1 cellular context compared by ENCODE assay signal in genomic region chr14:59277659-59278058, GRCh38.
TF ChIP-seq lines count a peak whose summit lies in the region.

No MANE protein-coding gene starts in this region.

TF ChIP-seq in HepG2, 621 proteins besides CTCF, POLR2A, EP300 and RAD21 (continued from another document):
- no peak for TF ChIP-seq ZNF710 (CRISPR knock-in tag; IDR thresholded peaks at IDR 0.05; ENCODE audit: borderline replicate concordance)
- no peak for TF ChIP-seq ZNF788 (CRISPR knock-in tag; IDR thresholded peaks at IDR 0.05; ENCODE audit: borderline replicate concordance)
- no peak for TF ChIP-seq MAF1 (CRISPR knock-in tag; IDR thresholded peaks at IDR 0.05; ENCODE audit: borderline replicate concordance)
- no peak for TF ChIP-seq ZUFSP (CRISPR knock-in tag; IDR thresholded peaks at IDR 0.05; ENCODE audit: borderline replicate concordance)
- TF ChIP-seq JUN (CRISPR knock-in tag; IDR thresholded peaks at IDR 0.05): no peak
- no peak for TF ChIP-seq ZSCAN5A (CRISPR knock-in tag; IDR thresholded peaks at IDR 0.05; ENCODE audit: borderline replicate concordance)
- no peak for TF ChIP-seq ZNF800 (CRISPR knock-in tag; IDR thresholded peaks at IDR 0.05)
- no peak for TF ChIP-seq ZNF816 (CRISPR knock-in tag; IDR thresholded peaks at IDR 0.05; ENCODE audit: borderline replicate concordance)
- TF ChIP-seq GTF3A (CRISPR knock-in tag; conservative IDR thresholded peaks at IDR 0.05): no peak
- no peak for TF ChIP-seq ZNF609 (CRISPR knock-in tag; IDR thresholded peaks at IDR 0.05; ENCODE audit: borderline replicate concordance)
- TF ChIP-seq ZNF616 (CRISPR knock-in tag; IDR thresholded peaks at IDR 0.05; ENCODE audit: low read depth): no peak
TF ChIP-seq in HepG2: peak in this region for 0.
